ENCODE assay signal across 27 cellular contexts in the genomic region with DNA sequence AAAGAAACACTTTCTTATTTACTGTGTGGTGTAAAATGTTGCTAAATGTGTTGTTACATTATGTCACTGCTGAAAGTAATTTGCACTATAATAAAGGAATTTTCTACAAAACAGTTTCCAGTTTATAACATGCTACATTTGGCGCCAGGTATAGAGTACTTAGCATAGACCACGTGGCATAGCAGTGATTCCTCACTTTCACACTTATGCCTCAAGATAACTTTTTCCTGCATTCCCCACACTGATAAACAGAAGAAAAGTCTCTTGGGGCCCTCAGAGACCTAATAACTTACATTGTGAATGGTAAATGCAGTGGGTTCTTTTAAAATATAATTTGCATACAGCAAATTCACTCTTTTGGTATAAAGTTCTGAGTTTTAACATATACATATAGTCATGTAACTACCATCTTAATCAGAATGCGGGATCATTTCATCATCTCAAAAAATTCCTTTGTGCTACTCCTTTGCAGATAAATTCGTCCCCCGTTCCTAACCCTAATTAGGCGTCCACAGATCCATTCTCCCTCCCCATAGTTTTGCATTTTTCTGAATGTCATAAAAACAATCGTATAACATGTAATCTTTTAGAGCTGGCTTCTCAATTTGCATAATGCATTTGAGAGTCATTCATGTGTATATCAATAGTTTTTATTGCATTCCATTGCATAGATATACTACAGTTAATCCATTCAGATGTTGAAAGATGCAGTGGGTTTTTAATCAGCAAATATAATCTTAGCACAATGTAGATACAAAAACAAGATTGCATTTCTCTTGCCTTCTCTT.
"Had no signal": no experiment of that assay in that cellular context is flagged by ENCODE, and none has a peak within 500 bp of the region (broad histone marks: within the 10 kb centered on the region; RNA-seq: fewer than 3 reads in every experiment).

No MANE protein-coding gene starts in this region.

- DNase-seq: activated CD4-positive, alpha-beta memory T cell treated with anti-CD3 and anti-CD28 coated beads, Interleukin-2, amount 10 ng/mL, durations not matched to agents 7 days and 5 days; activated CD4-positive, alpha-beta T cell treated with anti-CD3 and anti-CD28 coated beads for 1 hour; activated CD4-positive, alpha-beta T cell treated with anti-CD3 and anti-CD28 coated beads for 4 hours; activated CD4-positive, alpha-beta T cell treated with anti-CD3 and anti-CD28 coated beads, Interleukin-2, amount 10 ng/mL, durations not matched to agents 7 days and 5 days; activated CD4-positive, alpha-beta T cell treated with anti-CD3 and anti-CD28 coated beads, Interleukin-2, amount 50 U/mL, for 4 hours; activated CD8-positive, alpha-beta memory T cell treated with anti-CD3 and anti-CD28 coated beads, Interleukin-2, amount 50 U/mL, for 48 hours; activated gamma-delta T cell; activated naive CD4-positive, alpha-beta T cell treated with anti-CD3 and anti-CD28 coated beads, Interleukin-2, amount 50 U/mL, for 16 hours; activated naive CD4-positive, alpha-beta T cell treated with Interleukin-2 at 50 U/mL for 16 hours; activated T-cell treated with anti-CD3 and anti-CD28 coated beads for 4 hours; activated T-cell treated with anti-CD3 and anti-CD28 coated beads, Interleukin-2, amount 50 U/mL, for 24 hours; activated T-cell treated with anti-CD3 and anti-CD28 coated beads, Interleukin-2, amount 50 U/mL, for 72 hours; amniotic stem cell; anterior cingulate cortex; brain microvascular endothelial cell; dorsolateral prefrontal cortex; effector memory CD4-positive, alpha-beta T cell; endodermal cell; foreskin fibroblast; glutamatergic neuron; heart left ventricle; T-helper 2 cell had no signal

- H3K4me1 Mint-ChIP-seq: activated CD4-positive, alpha-beta memory T cell treated with anti-CD3 and anti-CD28 coated beads, Interleukin-2, amount 10 ng/mL, durations not matched to agents 7 days and 5 days; activated CD4-positive, alpha-beta T cell treated with anti-CD3 and anti-CD28 coated beads, Interleukin-2, amount 10 ng/mL, durations not matched to agents 7 days and 5 days; central memory CD8-positive, alpha-beta T cell had no signal

- H3K27me3 Mint-ChIP-seq: activated naive CD8-positive, alpha-beta T cell had no signal

- H3K36me3 ChIP-seq: brain microvascular endothelial cell had no signal

- H3K36me3 Mint-ChIP-seq: activated naive CD8-positive, alpha-beta T cell had no signal

- H3K9me3 ChIP-seq: heart left ventricle had no signal

- H3K9me3 Mint-ChIP-seq: activated CD4-positive, alpha-beta memory T cell treated with anti-CD3 and anti-CD28 coated beads, Interleukin-2, amount 10 ng/mL, durations not matched to agents 7 days and 5 days; activated CD4-positive, alpha-beta T cell treated with anti-CD3 and anti-CD28 coated beads, Interleukin-2, amount 10 ng/mL, durations not matched to agents 7 days and 5 days; activated T-cell treated with anti-CD3 and anti-CD28 coated beads, Interleukin-2, amount 50 U/mL, for 24 hours; activated T-cell treated with anti-CD3 and anti-CD28 coated beads, Interleukin-2, amount 50 U/mL, for 72 hours; central memory CD8-positive, alpha-beta T cell; dendritic cell treated with granulocyte-macrophage colony-stimulating factor and Interleukin-4, amounts not matched to agents 40 ng/mL and 50 ng/mL, for 4 days; endodermal cell; WTC11 had no signal

- H3K27ac ChIP-seq: brain microvascular endothelial cell, coronary artery, heart left ventricle had no signal

- H3K27ac Mint-ChIP-seq: activated CD4-positive, alpha-beta memory T cell treated with anti-CD3 and anti-CD28 coated beads, Interleukin-2, amount 10 ng/mL, durations not matched to agents 7 days and 5 days; activated CD4-positive, alpha-beta T cell treated with anti-CD3 and anti-CD28 coated beads, Interleukin-2, amount 10 ng/mL, durations not matched to agents 7 days and 5 days; activated naive CD8-positive, alpha-beta T cell; activated T-cell treated with anti-CD3 and anti-CD28 coated beads, Interleukin-2, amount 50 U/mL, for 24 hours; activated T-cell treated with anti-CD3 and anti-CD28 coated beads, Interleukin-2, amount 50 U/mL, for 72 hours; dendritic cell treated with granulocyte-macrophage colony-stimulating factor and Interleukin-4, amounts not matched to agents 40 ng/mL and 50 ng/mL, for 4 days; endodermal cell; WTC11 had no signal

- H3K4me3 Mint-ChIP-seq: activated CD4-positive, alpha-beta memory T cell treated with anti-CD3 and anti-CD28 coated beads, Interleukin-2, amount 10 ng/mL, durations not matched to agents 7 days and 5 days; activated CD4-positive, alpha-beta T cell treated with anti-CD3 and anti-CD28 coated beads, Interleukin-2, amount 10 ng/mL, durations not matched to agents 7 days and 5 days; activated naive CD8-positive, alpha-beta T cell; activated T-cell treated with anti-CD3 and anti-CD28 coated beads, Interleukin-2, amount 50 U/mL, for 24 hours; activated T-cell treated with anti-CD3 and anti-CD28 coated beads, Interleukin-2, amount 50 U/mL, for 72 hours; central memory CD8-positive, alpha-beta T cell; dendritic cell treated with granulocyte-macrophage colony-stimulating factor and Interleukin-4, amounts not matched to agents 40 ng/mL and 50 ng/mL, for 4 days; endodermal cell; WTC11 had no signal

- H3K4me3 ChIP-seq: coronary artery, dorsolateral prefrontal cortex, heart left ventricle had no signal

- H3K27me3 ChIP-seq: brain microvascular endothelial cell, dorsolateral prefrontal cortex, heart left ventricle had no signal
